ENCODE assay signal across 10 cellular contexts in genomic region chr17:58189436-58190146, GRCh38. TPM values are rescaled to one million over a fixed set of nuclear protein-coding genes. Genes with fewer than 3 reads are reported as not detected.
DNase-seq lines count a peak whose midpoint lies in the region; ATAC-seq, FAIRE-seq and TF ChIP-seq lines count a peak whose summit lies in the region.
"Had no signal": no experiment of that assay in that cellular context is flagged by ENCODE, and none has a peak within 500 bp of the region (broad histone marks: within the 10 kb centered on the region; RNA-seq: fewer than 3 reads in every experiment).

No MANE protein-coding gene starts in this region.

- H3K23ac ChIP-seq in mesendoderm (ENCODE audit: low read length), result no peak overlapping the region

- ATAC-seq in Right ventricle myocardium superior (ENCODE audit: poor library complexity) (peak; percentile 51), RWPE2 (ENCODE audit: low read depth) (peak; percentile 84), heart right ventricle (peak; percentile 41 to 80 (median 54)), GM21576 (IDR thresholded peaks at IDR 0.05; ENCODE audit: unreplicated experiment) (no peak), HepG2 (no peak)
- ATAC-seq: activated CD4-positive, CD25-positive, alpha-beta regulatory T cell treated with anti-CD3 and anti-CD28 coated beads, Interleukin-2, amount 50 U/mL, for 24 hours had no signal

- peak; percentile 64 for DNase-seq in Right ventricle myocardium superior
- no peak for DNase-seq in cardiac septum (ENCODE audit: low spot score)
- DNase-seq in RWPE2 (ENCODE audit: low spot score), result no peak
- peak; percentile 32 to 39 for DNase-seq in heart right ventricle
- no peak for DNase-seq in mesendoderm
- no peak for DNase-seq in activated gamma-delta T cell (lab: John Stamatoyannopoulos, UW)
- DNase-seq in HepG2 (ENCODE audit: low spot score), result no peak
- DNase-seq: NCI-H1092 treated with DMSO at 0.1 percent for 48 hours had no signal

- TF ChIP-seq POLR2A in HepG2 (IDR thresholded peaks at IDR 0.05; ENCODE audit: insufficient read depth in 1 of 2, low read depth in 2 of 2, low read length in 2 of 2), result no peak

- no peaks in the 10 kb centered on the region for H3K79me2 ChIP-seq in mesendoderm (ENCODE audit: control insufficient read depth, insufficient read depth, low read length)
- no peaks in the 10 kb centered on the region for H3K79me2 ChIP-seq in HepG2 (ENCODE audit: insufficient read depth, low read length)

- POLR2A ChIA-PET in HepG2 (lab: Yijun Ruan, JAX), result no interaction called here

- TF ChIP-seq EP300 in HepG2 (IDR thresholded peaks at IDR 0.05; ENCODE audit: low read depth in 2 of 2, low read length in 2 of 2), result no peak
- TF ChIP-seq EP300 in HepG2 (CRISPR knock-in tag; IDR thresholded peaks at IDR 0.05; ENCODE audit: borderline replicate concordance), result no peak

- no peak overlapping the region for H4K5ac ChIP-seq in mesendoderm (ENCODE audit: low read length)

- H3K18ac ChIP-seq in mesendoderm (ENCODE audit: low read length), result no peak overlapping the region

- no peak overlapping the region for H3K56ac ChIP-seq in mesendoderm (ENCODE audit: low read length)

- H3K4me1 ChIP-seq in RWPE2 (ENCODE audit: insufficient read depth, poor library complexity, severe bottlenecking), result peaks cover 2% of the 10 kb centered on the region
- peaks cover 0 to 12% (median 7%) of the 10 kb centered on the region in 9 donors for H3K4me1 ChIP-seq in heart right ventricle
- H3K4me1 ChIP-seq in mesendoderm (ENCODE audit: control insufficient read depth, low read depth, low read length), result no peaks in the 10 kb centered on the region
- H3K4me1 ChIP-seq in HepG2 (ENCODE audit: insufficient read depth, low read length), result no peaks in the 10 kb centered on the region

- intact Hi-C loops in Right ventricle myocardium superior (cut with DNase I), result no loop called here
- intact Hi-C loops in cardiac septum (cut with DNase I), result no loop called here
- intact Hi-C loops in heart right ventricle (cut with DNase I), result no loop called here
- intact Hi-C loops in HepG2 (cut with micrococcal nuclease; ENCODE audit: unreplicated experiment), result no loop called here

- in situ Hi-C loops in HepG2 (cut with HindIII; ENCODE audit: extremely low pct_ligation_motif_present, low pct_unique_long_range_greater_than_20kb), result no loop called here

- H3K9ac ChIP-seq in mesendoderm (ENCODE audit: low read length), result no peak overlapping the region
- no peak overlapping the region for H3K9ac ChIP-seq in HepG2 (ENCODE audit: insufficient read depth, low read depth, low read length)

- TF ChIP-seq RAD21 in HepG2 (CRISPR knock-in tag; IDR thresholded peaks at IDR 0.05), result no peak

- H4K8ac ChIP-seq in mesendoderm (ENCODE audit: low read depth, low read length), result no peak overlapping the region

- no peaks in the 10 kb centered on the region for H4K20me1 ChIP-seq in HepG2 (ENCODE audit: insufficient read depth, low read length)

- H2AFZ ChIP-seq in HepG2 (ENCODE audit: low read length), result no peak overlapping the region

- CTCF ChIA-PET in HepG2 (lab: Yijun Ruan, JAX; ENCODE audit: low intra/inter-chr PET ratio, low total read pairs), result no interaction called here

- no peaks in the 10 kb centered on the region for H3K9me3 ChIP-seq in RWPE2 (ENCODE audit: severe bottlenecking)
- no peaks in the 10 kb centered on the region for H3K9me3 ChIP-seq in heart right ventricle
- no peaks in the 10 kb centered on the region for H3K9me3 ChIP-seq in HepG2 (ENCODE audit: low read length)

- no peak overlapping the region for H2AK5ac ChIP-seq in mesendoderm (ENCODE audit: low read length)

- 53 to 55% methylated on average over 11 of the region's 11 CpGs for WGBS in heart right ventricle, 2 donors
- WGBS in mesendoderm (ENCODE audit: extremely low coverage, insufficient coverage, low lambda C conversion rate), result no CpG with 5 or more reads among the region's 11 CpGs
- 26% methylated on average over 7 of the region's 11 CpGs for WGBS in HepG2 (ENCODE audit: low lambda C conversion rate)

- no peaks in the 10 kb centered on the region for H3K36me3 ChIP-seq in RWPE2 (ENCODE audit: low read depth)
- H3K36me3 ChIP-seq in heart right ventricle, result no peaks in the 10 kb centered on the region
- H3K36me3 ChIP-seq in mesendoderm (ENCODE audit: control insufficient read depth, insufficient read depth, low read length), result no peaks in the 10 kb centered on the region
- H3K36me3 ChIP-seq in HepG2 (replicated peaks in 1 of 2; ENCODE audit: control insufficient read depth in 1 of 2, insufficient read depth in 2 of 2, low read length in 2 of 2), result no peaks in the 10 kb centered on the region

- no peak overlapping the region for H2BK5ac ChIP-seq in mesendoderm (ENCODE audit: low read length)

- no peak overlapping the region for H2BK15ac ChIP-seq in mesendoderm (replicated peaks; ENCODE audit: low read depth)

- H3K4ac ChIP-seq in mesendoderm (ENCODE audit: low read depth, low read length), result no peak overlapping the region

- H3K4me2 ChIP-seq in mesendoderm (ENCODE audit: low read length) (no peak overlapping the region), HepG2 (ENCODE audit: low read depth, low read length) (no peak overlapping the region)

- TF ChIP-seq CTCF in RWPE2 (IDR thresholded peaks at IDR 0.05; ENCODE audit: poor library complexity, severe bottlenecking), result no peak
- no peak for TF ChIP-seq CTCF in heart right ventricle (IDR thresholded peaks at IDR 0.05)
- no peak for TF ChIP-seq CTCF in HepG2 (CRISPR knock-in tag; IDR thresholded peaks at IDR 0.05)

- FAIRE-seq in HepG2 (lab: Jason Lieb, UNC), result no peak

- peaks cover 5% of the 10 kb centered on the region for H3K27me3 ChIP-seq in RWPE2 (ENCODE audit: insufficient read depth, poor library complexity, severe bottlenecking)
- peaks cover 0 to 57% (median 36%) of the 10 kb centered on the region in 7 donors for H3K27me3 ChIP-seq in heart right ventricle
- no peaks in the 10 kb centered on the region for H3K27me3 ChIP-seq in mesendoderm (ENCODE audit: insufficient read depth, low read length, poor library complexity)
- H3K27me3 ChIP-seq in HepG2 (ENCODE audit: control insufficient read depth in 1 of 2, insufficient read depth in 2 of 2, low read length in 2 of 2), result peaks cover 0 to 54% of the 10 kb centered on the region in 2 experiments; a peak in 4 of 5 replicates

- H3K79me1 ChIP-seq in mesendoderm (ENCODE audit: low read length), result no peaks in the 10 kb centered on the region

- H2BK120ac ChIP-seq in mesendoderm (ENCODE audit: low read depth, low read length), result no peak overlapping the region

- no peak overlapping the region for H3K27ac ChIP-seq in RWPE2 (ENCODE audit: poor library complexity, severe bottlenecking)
- H3K27ac ChIP-seq in heart right ventricle, result no peak overlapping the region
- no peak overlapping the region for H3K27ac ChIP-seq in mesendoderm (ENCODE audit: low read depth, low read length)
- H3K27ac ChIP-seq in HepG2 (ENCODE audit: extremely low read length, insufficient read depth, low read length), result no peak overlapping the region

- H3K4me3 ChIP-seq in RWPE2 (ENCODE audit: severe bottlenecking) (no peak overlapping the region), heart right ventricle (no peak overlapping the region), mesendoderm (ENCODE audit: low read length) (no peak overlapping the region), HepG2 (replicated peaks in 1 of 3; ENCODE audit: insufficient read depth in 1 of 3, low read depth in 2 of 3, low read length in 3 of 3) (no peak overlapping the region)

- no TSS peak for BruUV-seq in HepG2 (replicated peaks; lab: Mats Ljungman, UMichigan)

RNA-seq across cellular contexts. Expression of gene EPX, which starts 2.9 kb away (rescaled TPM):
- not detected for total RNA-seq in Right ventricle myocardium superior
- not detected for total RNA-seq in cardiac septum
- not detected for total RNA-seq in heart right ventricle
- not detected for polyA plus RNA-seq in heart right ventricle
- 0.01 TPM for polyA plus RNA-seq in mesendoderm (2013, experiment 1 of 2)
- not detected for polyA plus RNA-seq in mesendoderm (2013, experiment 2 of 2)
- not detected in 2 replicates for total RNA-seq in HepG2 (2016; rRNA removed; fragmentation: Illumina TruSeq; extraction: Trizol)
- total RNA-seq in HepG2 (2016; cell fraction: cytosol; rRNA removed; fragmentation: Illumina TruSeq; extraction: Trizol; ENCODE audit: low read depth), result not detected in 2 replicates
- total RNA-seq in HepG2 (2016; cell fraction: insoluble cytoplasmic fraction; rRNA removed; fragmentation: Illumina TruSeq; extraction: Trizol), result not detected in 2 replicates
- not detected in 2 replicates for total RNA-seq in HepG2 (2016; cell fraction: membrane; rRNA removed; fragmentation: Illumina TruSeq; extraction: Trizol)
- not detected in 2 replicates for total RNA-seq in HepG2 (2016; cell fraction: nucleus; rRNA removed; fragmentation: Illumina TruSeq; extraction: Trizol)
- polyA plus RNA-seq in HepG2 (2011; rRNA removed), result not detected in 2 replicates
- polyA plus RNA-seq in HepG2 (2011; cell fraction: cytosol; rRNA removed), result not detected in 2 replicates
- not detected in 2 replicates for polyA plus RNA-seq in HepG2 (2011; cell fraction: nucleus; rRNA removed)
- polyA plus RNA-seq in HepG2 (2012), result 0.08 TPM in 1 of 2 replicates, not detected in the other
- polyA plus RNA-seq in HepG2 (2016; cell fraction: cytosol; fragmentation: Illumina TruSeq; extraction: Trizol; ENCODE audit: low read depth), result not detected in 2 replicates
- polyA plus RNA-seq in HepG2 (2016; cell fraction: insoluble cytoplasmic fraction; fragmentation: Illumina TruSeq; extraction: Trizol; ENCODE audit: low read depth), result not detected in 2 replicates
- polyA plus RNA-seq in HepG2 (2016; cell fraction: membrane; fragmentation: Illumina TruSeq; extraction: Trizol; ENCODE audit: low read depth), result not detected in 2 replicates
- not detected in 2 replicates for polyA plus RNA-seq in HepG2 (2016; cell fraction: nucleus; fragmentation: Illumina TruSeq; extraction: Trizol; ENCODE audit: insufficient read depth, low read depth)
- polyA minus RNA-seq in HepG2 (2011; rRNA and poly(A)+ RNA removed; ENCODE audit: low replicate concordance), result not detected in 2 replicates
- not detected in 2 replicates for polyA minus RNA-seq in HepG2 (2011; cell fraction: cytosol; rRNA and poly(A)+ RNA removed)
- polyA minus RNA-seq in HepG2 (2011; cell fraction: nucleus; rRNA and poly(A)+ RNA removed), result not detected in 2 replicates

RNA-seq across cellular contexts. Expression of gene OR4D2, which starts 22.8 kb away (rescaled TPM):
- total RNA-seq in Right ventricle myocardium superior, result not detected
- total RNA-seq in cardiac septum, result not detected
- total RNA-seq in heart right ventricle, result not detected
- polyA plus RNA-seq in heart right ventricle, result not detected
- not detected for polyA plus RNA-seq in mesendoderm (2013, experiment 1 of 2)
- not detected for polyA plus RNA-seq in mesendoderm (2013, experiment 2 of 2)
- total RNA-seq in HepG2 (2016; rRNA removed; fragmentation: Illumina TruSeq; extraction: Trizol), result not detected in 2 replicates
- not detected in 2 replicates for total RNA-seq in HepG2 (2016; cell fraction: cytosol; rRNA removed; fragmentation: Illumina TruSeq; extraction: Trizol; ENCODE audit: low read depth)
- total RNA-seq in HepG2 (2016; cell fraction: insoluble cytoplasmic fraction; rRNA removed; fragmentation: Illumina TruSeq; extraction: Trizol), result not detected in 2 replicates
- not detected in 2 replicates for total RNA-seq in HepG2 (2016; cell fraction: membrane; rRNA removed; fragmentation: Illumina TruSeq; extraction: Trizol)
- not detected in 2 replicates for total RNA-seq in HepG2 (2016; cell fraction: nucleus; rRNA removed; fragmentation: Illumina TruSeq; extraction: Trizol)
- polyA plus RNA-seq in HepG2 (2011; rRNA removed), result not detected in 2 replicates
- not detected in 2 replicates for polyA plus RNA-seq in HepG2 (2011; cell fraction: cytosol; rRNA removed)
- polyA plus RNA-seq in HepG2 (2011; cell fraction: nucleus; rRNA removed), result not detected in 2 replicates
- not detected in 2 replicates for polyA plus RNA-seq in HepG2 (2012)
- not detected in 2 replicates for polyA plus RNA-seq in HepG2 (2016; cell fraction: cytosol; fragmentation: Illumina TruSeq; extraction: Trizol; ENCODE audit: low read depth)
- polyA plus RNA-seq in HepG2 (2016; cell fraction: insoluble cytoplasmic fraction; fragmentation: Illumina TruSeq; extraction: Trizol; ENCODE audit: low read depth), result not detected in 2 replicates
- polyA plus RNA-seq in HepG2 (2016; cell fraction: membrane; fragmentation: Illumina TruSeq; extraction: Trizol; ENCODE audit: low read depth), result not detected in 2 replicates
- polyA plus RNA-seq in HepG2 (2016; cell fraction: nucleus; fragmentation: Illumina TruSeq; extraction: Trizol; ENCODE audit: insufficient read depth, low read depth), result not detected in 2 replicates
- polyA minus RNA-seq in HepG2 (2011; rRNA and poly(A)+ RNA removed; ENCODE audit: low replicate concordance), result not detected in 2 replicates
- not detected in 2 replicates for polyA minus RNA-seq in HepG2 (2011; cell fraction: cytosol; rRNA and poly(A)+ RNA removed)
- polyA minus RNA-seq in HepG2 (2011; cell fraction: nucleus; rRNA and poly(A)+ RNA removed), result not detected in 2 replicates

RNA-seq across cellular contexts. Expression of gene MKS1, which starts 29.5 kb away (rescaled TPM):
- 7.9 TPM for total RNA-seq in Right ventricle myocardium superior
- 9.3 TPM for total RNA-seq in cardiac septum
- 10 to 100 TPM in 4 of 10 donors, 1 to 10 TPM in 6; 5.3 to 12.9 (median 9.2) TPM for total RNA-seq in heart right ventricle
- 10 to 100 TPM in 1 of 2 donors, 1 to 10 TPM in 1; 5.4 to 10.3 TPM for polyA plus RNA-seq in heart right ventricle
- 8.1 TPM for polyA plus RNA-seq in mesendoderm (2013, experiment 1 of 2)
- 9.0 TPM for polyA plus RNA-seq in mesendoderm (2013, experiment 2 of 2)
- total RNA-seq in HepG2 (2016; rRNA removed; fragmentation: Illumina TruSeq; extraction: Trizol), result 24.8 and 26.3 TPM in 2 replicates
- 6.2 and 6.6 TPM in 2 replicates for total RNA-seq in HepG2 (2016; cell fraction: cytosol; rRNA removed; fragmentation: Illumina TruSeq; extraction: Trizol; ENCODE audit: low read depth)
- total RNA-seq in HepG2 (2016; cell fraction: insoluble cytoplasmic fraction; rRNA removed; fragmentation: Illumina TruSeq; extraction: Trizol), result 22.8 and 25.4 TPM in 2 replicates
- total RNA-seq in HepG2 (2016; cell fraction: membrane; rRNA removed; fragmentation: Illumina TruSeq; extraction: Trizol), result 7.3 and 8.1 TPM in 2 replicates
- 23.0 and 27.7 TPM in 2 replicates for total RNA-seq in HepG2 (2016; cell fraction: nucleus; rRNA removed; fragmentation: Illumina TruSeq; extraction: Trizol)
- polyA plus RNA-seq in HepG2 (2011; rRNA removed), result 16.1 and 21.3 TPM in 2 replicates
- 10.5 and 11.3 TPM in 2 replicates for polyA plus RNA-seq in HepG2 (2011; cell fraction: cytosol; rRNA removed)
- 65.5 and 71.8 TPM in 2 replicates for polyA plus RNA-seq in HepG2 (2011; cell fraction: nucleus; rRNA removed)
- 15.3 and 16.5 TPM in 2 replicates for polyA plus RNA-seq in HepG2 (2012)
- 2.5 and 2.6 TPM in 2 replicates for polyA plus RNA-seq in HepG2 (2016; cell fraction: cytosol; fragmentation: Illumina TruSeq; extraction: Trizol; ENCODE audit: low read depth)
- polyA plus RNA-seq in HepG2 (2016; cell fraction: insoluble cytoplasmic fraction; fragmentation: Illumina TruSeq; extraction: Trizol; ENCODE audit: low read depth), result 17.3 and 22.5 TPM in 2 replicates
- 3.8 and 3.9 TPM in 2 replicates for polyA plus RNA-seq in HepG2 (2016; cell fraction: membrane; fragmentation: Illumina TruSeq; extraction: Trizol; ENCODE audit: low read depth)
- 50.4 and 56.7 TPM in 2 replicates for polyA plus RNA-seq in HepG2 (2016; cell fraction: nucleus; fragmentation: Illumina TruSeq; extraction: Trizol; ENCODE audit: insufficient read depth, low read depth)
- polyA minus RNA-seq in HepG2 (2011; rRNA and poly(A)+ RNA removed; ENCODE audit: low replicate concordance), result 18.2 and 25.5 TPM in 2 replicates
- polyA minus RNA-seq in HepG2 (2011; cell fraction: cytosol; rRNA and poly(A)+ RNA removed), result 6.3 and 8.2 TPM in 2 replicates
- polyA minus RNA-seq in HepG2 (2011; cell fraction: nucleus; rRNA and poly(A)+ RNA removed), result 26.3 and 32.4 TPM in 2 replicates

RNA-seq across cellular contexts. Expression of gene OR4D1, which starts 41.4 kb away (rescaled TPM):
- total RNA-seq in Right ventricle myocardium superior (not detected), cardiac septum (not detected), heart right ventricle (under 1 TPM in 1 of 10 donors, not detected in 9; 0.07 TPM), HepG2 (2016; rRNA removed; fragmentation: Illumina TruSeq; extraction: Trizol) (not detected in 2 replicates)
- polyA plus RNA-seq in heart right ventricle (not detected), HepG2 (2011; rRNA removed) (not detected in 2 replicates)
- polyA plus RNA-seq in mesendoderm (2013, experiment 1 of 2), result 0.07 TPM
- polyA plus RNA-seq in mesendoderm (2013, experiment 2 of 2), result 0.10 TPM
- total RNA-seq in HepG2 (2016; cell fraction: cytosol; rRNA removed; fragmentation: Illumina TruSeq; extraction: Trizol; ENCODE audit: low read depth), result not detected in 2 replicates
- not detected in 2 replicates for total RNA-seq in HepG2 (2016; cell fraction: insoluble cytoplasmic fraction; rRNA removed; fragmentation: Illumina TruSeq; extraction: Trizol)
- total RNA-seq in HepG2 (2016; cell fraction: membrane; rRNA removed; fragmentation: Illumina TruSeq; extraction: Trizol), result not detected in 2 replicates
- total RNA-seq in HepG2 (2016; cell fraction: nucleus; rRNA removed; fragmentation: Illumina TruSeq; extraction: Trizol), result not detected in 2 replicates
- polyA plus RNA-seq in HepG2 (2011; cell fraction: cytosol; rRNA removed), result not detected in 2 replicates
- not detected in 2 replicates for polyA plus RNA-seq in HepG2 (2011; cell fraction: nucleus; rRNA removed)
- polyA plus RNA-seq in HepG2 (2012), result not detected in 2 replicates
- not detected in 2 replicates for polyA plus RNA-seq in HepG2 (2016; cell fraction: cytosol; fragmentation: Illumina TruSeq; extraction: Trizol; ENCODE audit: low read depth)
- polyA plus RNA-seq in HepG2 (2016; cell fraction: insoluble cytoplasmic fraction; fragmentation: Illumina TruSeq; extraction: Trizol; ENCODE audit: low read depth), result not detected in 2 replicates
- not detected in 2 replicates for polyA plus RNA-seq in HepG2 (2016; cell fraction: membrane; fragmentation: Illumina TruSeq; extraction: Trizol; ENCODE audit: low read depth)
- not detected in 2 replicates for polyA plus RNA-seq in HepG2 (2016; cell fraction: nucleus; fragmentation: Illumina TruSeq; extraction: Trizol; ENCODE audit: insufficient read depth, low read depth)
- polyA minus RNA-seq in HepG2 (2011; rRNA and poly(A)+ RNA removed; ENCODE audit: low replicate concordance), result not detected in 2 replicates
- not detected in 2 replicates for polyA minus RNA-seq in HepG2 (2011; cell fraction: cytosol; rRNA and poly(A)+ RNA removed)
- polyA minus RNA-seq in HepG2 (2011; cell fraction: nucleus; rRNA and poly(A)+ RNA removed), result not detected in 2 replicates

RNA-seq across cellular contexts. Expression of gene LPO, which starts 48.8 kb away (rescaled TPM):
- total RNA-seq in Right ventricle myocardium superior (not detected), cardiac septum (not detected), heart right ventricle (not detected), HepG2 (2016; rRNA removed; fragmentation: Illumina TruSeq; extraction: Trizol) (not detected in 2 replicates)
- polyA plus RNA-seq in heart right ventricle (not detected), HepG2 (2011; rRNA removed) (0.03 TPM in 1 of 2 replicates, not detected in the other)
- polyA plus RNA-seq in mesendoderm (2013, experiment 1 of 2), result 0.08 TPM
- 0.15 TPM for polyA plus RNA-seq in mesendoderm (2013, experiment 2 of 2)
- 0.51 TPM in 1 of 2 replicates, not detected in the other for total RNA-seq in HepG2 (2016; cell fraction: cytosol; rRNA removed; fragmentation: Illumina TruSeq; extraction: Trizol; ENCODE audit: low read depth)
- total RNA-seq in HepG2 (2016; cell fraction: insoluble cytoplasmic fraction; rRNA removed; fragmentation: Illumina TruSeq; extraction: Trizol), result 0.13 TPM in 1 of 2 replicates, not detected in the other
- not detected in 2 replicates for total RNA-seq in HepG2 (2016; cell fraction: membrane; rRNA removed; fragmentation: Illumina TruSeq; extraction: Trizol)
- total RNA-seq in HepG2 (2016; cell fraction: nucleus; rRNA removed; fragmentation: Illumina TruSeq; extraction: Trizol), result not detected in 2 replicates
- polyA plus RNA-seq in HepG2 (2011; cell fraction: cytosol; rRNA removed), result 0.04 TPM in 1 of 2 replicates, not detected in the other
- not detected in 2 replicates for polyA plus RNA-seq in HepG2 (2011; cell fraction: nucleus; rRNA removed)
- polyA plus RNA-seq in HepG2 (2012), result not detected in 2 replicates
- 0.10 and 0.11 TPM in 2 replicates for polyA plus RNA-seq in HepG2 (2016; cell fraction: cytosol; fragmentation: Illumina TruSeq; extraction: Trizol; ENCODE audit: low read depth)
- polyA plus RNA-seq in HepG2 (2016; cell fraction: insoluble cytoplasmic fraction; fragmentation: Illumina TruSeq; extraction: Trizol; ENCODE audit: low read depth), result not detected in 2 replicates
- polyA plus RNA-seq in HepG2 (2016; cell fraction: membrane; fragmentation: Illumina TruSeq; extraction: Trizol; ENCODE audit: low read depth), result not detected in 2 replicates
- not detected in 2 replicates for polyA plus RNA-seq in HepG2 (2016; cell fraction: nucleus; fragmentation: Illumina TruSeq; extraction: Trizol; ENCODE audit: insufficient read depth, low read depth)
- polyA minus RNA-seq in HepG2 (2011; rRNA and poly(A)+ RNA removed; ENCODE audit: low replicate concordance), result 0.26 TPM in 1 of 2 replicates, not detected in the other
- polyA minus RNA-seq in HepG2 (2011; cell fraction: cytosol; rRNA and poly(A)+ RNA removed), result not detected in 2 replicates
- not detected in 2 replicates for polyA minus RNA-seq in HepG2 (2011; cell fraction: nucleus; rRNA and poly(A)+ RNA removed)

Comparison
In these comparisons a context has a peak if more than half of its experiments do, and no peak if none do; other contexts are left out.
1. DNase-seq: peak in Right ventricle myocardium superior (single experiment) and heart right ventricle (2 of 2); none in cardiac septum (single experiment), RWPE2 (single experiment), mesendoderm (single experiment), activated gamma-delta T cell (single experiment) and HepG2 (single experiment).
2. ATAC-seq: peak in Right ventricle myocardium superior (single experiment), RWPE2 (single experiment) and heart right ventricle (8 of 8); none in GM21576 (single experiment) and HepG2 (single experiment).